Comparison of ENCODE assay signal across 8 cellular contexts in the genomic region with DNA sequence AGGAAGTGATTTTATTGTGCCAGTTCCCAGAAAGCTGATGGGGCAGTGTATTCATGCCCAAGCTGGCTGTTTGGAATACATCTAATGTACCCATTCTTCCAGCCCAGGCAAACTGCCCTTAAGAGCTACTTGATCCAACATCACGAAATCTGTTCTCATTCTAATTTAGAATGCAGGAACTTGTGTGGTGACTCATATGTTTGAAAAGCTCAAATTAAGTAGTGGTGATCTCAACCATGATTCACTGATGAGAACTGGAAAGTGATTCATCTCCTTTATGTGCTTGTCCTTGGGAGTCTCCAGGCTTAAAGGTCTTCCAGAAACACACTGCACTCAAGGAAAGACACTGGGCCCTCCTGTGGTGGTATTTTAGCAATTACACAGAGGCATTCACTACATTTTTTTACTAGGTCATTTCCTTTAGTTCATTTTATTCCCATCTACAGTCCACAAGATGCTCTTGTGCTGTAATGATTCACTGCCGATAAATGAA.
DNase-seq lines count a peak whose midpoint lies in the region; ATAC-seq and TF ChIP-seq lines count a peak whose summit lies in the region.

No MANE protein-coding gene starts in this region.

- H3K4me3 ChIP-seq in NB4 (ENCODE audit: low read depth, low read length) (no peak overlapping the region), epithelial cell of esophagus (ENCODE audit: low read length) (no peak overlapping the region), sigmoid colon (no peak overlapping the region)

- no peak for ATAC-seq in GM19351 (IDR thresholded peaks at IDR 0.05; ENCODE audit: unreplicated experiment)

- H3K27me3 ChIP-seq in sigmoid colon, result no peaks in the 10 kb centered on the region

- WGBS in sigmoid colon, 2 donors, result 64 to 70% methylated on average over 2 of the region's 2 CpGs

- DNase-seq in DMS 273 (lab: John Stamatoyannopoulos, UW; ENCODE audit: unreplicated experiment) (peak; percentile 55), NB4 (ENCODE audit: low read depth) (peak; percentile 2), epithelial cell of esophagus (ENCODE audit: low read depth) (peak; percentile 98), non-pigmented ciliary epithelial cell (ENCODE audit: low read depth) (peak; percentile 100), sigmoid colon (no peak), SKM-1 (lab: John Stamatoyannopoulos, UW; ENCODE audit: unreplicated experiment) (no peak), GM20000 (ENCODE audit: low spot score) (no peak)

- intact Hi-C loops in sigmoid colon (cut with DNase I), result no loop called here

- peaks cover 0 to 18% (median 15%) of the 10 kb centered on the region in 4 donors for H3K4me1 ChIP-seq in sigmoid colon

- TF ChIP-seq CTCF in NB4 (IDR thresholded peaks at IDR 0.05; ENCODE audit: low read depth, low read length), result no peak
- TF ChIP-seq CTCF in epithelial cell of esophagus (IDR thresholded peaks at IDR 0.05; ENCODE audit: insufficient read depth, low read depth, low read length, missing control alignments), result peak; percentile 40
- no peak for TF ChIP-seq CTCF in sigmoid colon (IDR thresholded peaks at IDR 0.05)
- no peak for TF ChIP-seq CTCF in GM20000 (IDR thresholded peaks at IDR 0.05; ENCODE audit: extremely low read depth, missing control alignments)

- TF ChIP-seq EP300 in sigmoid colon (IDR thresholded peaks at IDR 0.05), result peak in 1 of 4 donors; percentile 42

- no peaks in the 10 kb centered on the region for H3K9me3 ChIP-seq in sigmoid colon

- H3K27ac ChIP-seq in sigmoid colon, result peak overlapping the region in 2 of 4 donors; percentile 30 to 75

- TF ChIP-seq POLR2A in NB4 (IDR thresholded peaks at IDR 0.05; ENCODE audit: extremely low read depth, insufficient read length) (no peak), sigmoid colon (IDR thresholded peaks at IDR 0.05) (no peak)

- no peaks in the 10 kb centered on the region for H3K36me3 ChIP-seq in sigmoid colon

Comparison
In these comparisons a context has a peak if more than half of its experiments do, and no peak if none do; other contexts are left out.
1. DNase-seq: peak in DMS 273 (single experiment), NB4 (single experiment), epithelial cell of esophagus (single experiment) and non-pigmented ciliary epithelial cell (single experiment); none in sigmoid colon (single experiment), SKM-1 (single experiment) and GM20000 (single experiment).